Comparison of ENCODE assay signal across 14 cellular contexts in the genomic region with DNA sequence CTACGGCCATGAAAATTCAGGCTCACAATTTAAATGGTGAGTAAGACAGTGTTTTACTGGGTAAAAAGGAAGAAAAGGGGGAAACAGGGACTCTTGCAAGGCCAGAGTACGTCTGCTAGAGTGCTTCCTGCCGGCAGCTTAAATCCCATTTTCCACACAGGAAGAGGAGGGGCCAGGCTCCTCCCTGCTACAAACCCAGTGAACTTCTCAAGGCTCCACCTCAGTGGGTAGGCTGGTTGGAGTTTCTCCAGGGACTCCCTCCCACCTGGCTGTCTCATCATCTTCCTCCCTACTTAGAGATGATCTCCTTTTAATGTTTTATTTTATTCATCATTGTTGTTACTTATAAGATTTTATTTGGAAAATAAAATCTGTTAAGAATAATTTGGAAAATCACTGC.
A peak's percentile ranks its signal among the peaks of the same experiment; 100 is the strongest.
DNase-seq lines count a peak whose midpoint lies in the region; TF ChIP-seq lines count a peak whose summit lies in the region.
"Had no signal": no experiment of that assay in that cellular context is flagged by ENCODE, and none has a peak within 500 bp of the region (broad histone marks: within the 10 kb centered on the region; RNA-seq: fewer than 3 reads in every experiment).

No MANE protein-coding gene starts in this region.

- H3K27me3 ChIP-seq in A673 (replicated peaks; ENCODE audit: insufficient read depth, low read depth, low read length, poor library complexity) (no peaks in the 10 kb centered on the region), osteoblast (ENCODE audit: insufficient read depth, low read length) (no peaks in the 10 kb centered on the region)
- H3K27me3 ChIP-seq: BLaER1 treated with 17β-estradiol and CSF1 and Interleukin-3, amounts not matched to agents 10 nM and 100 nM had no signal

- no peaks in the 10 kb centered on the region for H4K20me1 ChIP-seq in osteoblast (ENCODE audit: insufficient read depth, low read length)
- H4K20me1 ChIP-seq: BLaER1 treated with 17β-estradiol and CSF1 and Interleukin-3, amounts not matched to agents 10 nM and 100 nM had no signal

- H2AFZ ChIP-seq in osteoblast (ENCODE audit: low read length): peak overlapping the region; percentile 25
- H2AFZ ChIP-seq: GM23248 had no signal

- H3K27ac ChIP-seq in A673 (ENCODE audit: low read depth, low read length, poor library complexity, severe bottlenecking) (no peak overlapping the region), osteoblast (ENCODE audit: low read depth, low read length) (no peak overlapping the region)
- H3K27ac ChIP-seq: A549; BLaER1 treated with 17β-estradiol and CSF1 and Interleukin-3, amounts not matched to agents 10 nM and 100 nM; GM23248 had no signal

- H3K4me3 ChIP-seq in A673 (ENCODE audit: low read depth, low read length, poor library complexity, severe bottlenecking) (no peak overlapping the region), osteoblast (ENCODE audit: insufficient read depth, low read length) (no peak overlapping the region)
- H3K4me3 ChIP-seq: A549; BLaER1 treated with 17β-estradiol and CSF1 and Interleukin-3, amounts not matched to agents 10 nM and 100 nM; GM12878; GM23248 had no signal

- no peaks in the 10 kb centered on the region for H3K4me1 ChIP-seq in A673 (ENCODE audit: insufficient read depth, low read length, poor library complexity, severe bottlenecking)
- no peaks in the 10 kb centered on the region for H3K4me1 ChIP-seq in osteoblast (ENCODE audit: insufficient read depth, low read length)
- H3K4me1 ChIP-seq: A549; BLaER1 treated with 17β-estradiol and CSF1 and Interleukin-3, amounts not matched to agents 10 nM and 100 nM had no signal

- CTCF ChIA-PET in A673 (lab: Charles Lee): no interaction called here

- no peak for TF ChIP-seq CTCF in A673 (conservative IDR thresholded peaks at IDR 0.05; ENCODE audit: low read depth, low read length)
- TF ChIP-seq CTCF in osteoblast (IDR thresholded peaks at IDR 0.05; ENCODE audit: extremely low read depth, low read depth, low read length): no peak

- H3K79me2 ChIP-seq in osteoblast (ENCODE audit: insufficient read depth, low read length): no peaks in the 10 kb centered on the region

- H3K9me3 ChIP-seq in A673 (ENCODE audit: low read depth, low read length, poor library complexity, severe bottlenecking) (peaks cover 3% of the 10 kb centered on the region), osteoblast (ENCODE audit: low read depth, low read length) (no peaks in the 10 kb centered on the region)

- DNase-seq in A673 (ENCODE audit: low spot score) (peak; percentile 28), HT1080 (ENCODE audit: low read depth) (peak; percentile 17), iris pigment epithelial cell (ENCODE audit: low read depth) (peak; percentile 5), osteoblast (ENCODE audit: insufficient read length, low spot score, missing footprints) (no peak), D341Med (ENCODE audit: low spot score) (no peak), AG20443 (ENCODE audit: low spot score) (no peak), AG08396 (ENCODE audit: low spot score) (no peak)
- DNase-seq: CD4-positive, CD25-positive, alpha-beta regulatory T cell; DMS 273 treated with DMSO at 0.1 percent for 48 hours; GM23248; H7 had no signal

- intact Hi-C loops in A673 (cut with micrococcal nuclease; ENCODE audit: unreplicated experiment): no loop called here

- no TSS peak for BruUV-seq in A673 (replicated peaks; lab: Mats Ljungman, UMichigan)

- H3K36me3 ChIP-seq in A673 (ENCODE audit: insufficient read depth, low read length, poor library complexity, severe bottlenecking) (no peaks in the 10 kb centered on the region), osteoblast (ENCODE audit: insufficient read depth, low read length) (no peaks in the 10 kb centered on the region)
- H3K36me3 ChIP-seq: BLaER1 treated with 17β-estradiol and CSF1 and Interleukin-3, amounts not matched to agents 10 nM and 100 nM had no signal

- POLR2A ChIA-PET in A673 (lab: Charles Lee; ENCODE audit: low non-redundant PET): no interaction called here

- H3K4me2 ChIP-seq in osteoblast (ENCODE audit: insufficient read depth, low read length): no peak overlapping the region
- H3K4me2 ChIP-seq: A549; BLaER1 treated with 17β-estradiol and CSF1 and Interleukin-3, amounts not matched to agents 10 nM and 100 nM had no signal

Comparison
In these comparisons a context has a peak if more than half of its experiments do, and no peak if none do; other contexts are left out.
1. DNase-seq: peak in A673 (single experiment), HT1080 (single experiment) and iris pigment epithelial cell (single experiment); none in osteoblast (single experiment), D341Med (single experiment), AG20443 (single experiment) and AG08396 (single experiment).